17 cellular contexts compared by ENCODE assay signal in genomic region chrX:134004038-134004437, GRCh38. TPM values are rescaled to one million over a fixed set of nuclear protein-coding genes. Genes with fewer than 3 reads are reported as not detected.
DNase-seq lines count a peak whose midpoint lies in the region; TF ChIP-seq lines count a peak whose summit lies in the region.
"Had no signal": no experiment of that assay in that cellular context is flagged by ENCODE, and none has a peak within 500 bp of the region (broad histone marks: within the 10 kb centered on the region; RNA-seq: fewer than 3 reads in every experiment).

No MANE protein-coding gene starts in this region.

- H3K36me3 Mint-ChIP-seq in nephron (ENCODE audit: low read depth) (no peaks in the 10 kb centered on the region), endothelial cell (ENCODE audit: low read depth, unreplicated experiment) (no peaks in the 10 kb centered on the region)
- H3K36me3 Mint-ChIP-seq: naive thymus-derived CD8-positive, alpha-beta T cell had no signal

- DNase-seq in DMS53 treated with DMSO at 0.1 percent for 48 hours (lab: John Stamatoyannopoulos, UW; ENCODE audit: unreplicated experiment) (peak; percentile 5), amniotic epithelial cell (ENCODE audit: low read depth) (peak; percentile 47), fibroblast of gingiva (ENCODE audit: low read depth) (peak; percentile 4), endothelial cell (ENCODE audit: low spot score) (no peak), HT-29 (ENCODE audit: low spot score) (no peak), KG1 (lab: John Stamatoyannopoulos, UW) (no peak), ACHN (no peak)
- DNase-seq: activated CD8-positive, alpha-beta T cell treated with anti-CD3 and anti-CD28 coated beads for 36 hours; activated effector memory CD4-positive, alpha-beta T cell treated with anti-CD3 and anti-CD28 coated beads, Interleukin-2, amount 50 U/mL, for 16 hours; GDM1; hippocampal formation; naive thymus-derived CD8-positive, alpha-beta T cell; right cardiac atrium; stimulated activated CD4-positive, alpha-beta T cell treated with anti-CD3 and anti-CD28 coated beads, Interleukin-2, amount 100 ng/mL, for 24 hours; tibial artery had no signal

- H3K4me1 Mint-ChIP-seq in nephron (peaks cover 46% of the 10 kb centered on the region), endothelial cell (ENCODE audit: unreplicated experiment) (peaks cover 15% of the 10 kb centered on the region)
- H3K4me1 Mint-ChIP-seq: naive thymus-derived CD8-positive, alpha-beta T cell had no signal

- H3K9me3 Mint-ChIP-seq in nephron, result no peaks in the 10 kb centered on the region
- H3K9me3 Mint-ChIP-seq in endothelial cell (ENCODE audit: unreplicated experiment), result no peaks in the 10 kb centered on the region
- H3K9me3 Mint-ChIP-seq: activated CD8-positive, alpha-beta T cell treated with anti-CD3 and anti-CD28 coated beads for 36 hours; naive thymus-derived CD8-positive, alpha-beta T cell had no signal

- in situ Hi-C loops in ACHN (cut with HindIII; ENCODE audit: low pct_ligation_motif_present, low pct_unique_long_range_greater_than_20kb, low sequenced_read_pairs), result no loop called here

- H3K27me3 Mint-ChIP-seq in nephron (ENCODE audit: low read depth) (peaks cover 3% of the 10 kb centered on the region), endothelial cell (ENCODE audit: unreplicated experiment) (no peaks in the 10 kb centered on the region)
- H3K27me3 Mint-ChIP-seq: activated CD8-positive, alpha-beta T cell treated with anti-CD3 and anti-CD28 coated beads for 36 hours had no signal

- TF ChIP-seq CTCF in nephron (IDR thresholded peaks at IDR 0.05; ENCODE audit: unreplicated experiment in 3 of 3) (no peak), endothelial cell (IDR thresholded peaks at IDR 0.05; ENCODE audit: unreplicated experiment) (no peak)

- H3K27ac Mint-ChIP-seq in nephron (peak overlapping the region; percentile 86 to 94 (median 94)), endothelial cell (ENCODE audit: unreplicated experiment) (no peak overlapping the region)
- H3K27ac Mint-ChIP-seq: activated CD8-positive, alpha-beta T cell treated with anti-CD3 and anti-CD28 coated beads for 36 hours; naive thymus-derived CD8-positive, alpha-beta T cell had no signal

- H3K4me3 Mint-ChIP-seq in nephron (peak overlapping the region in 1 of 3 experiments; percentile 31), endothelial cell (ENCODE audit: unreplicated experiment) (no peak overlapping the region)
- H3K4me3 Mint-ChIP-seq: activated CD8-positive, alpha-beta T cell treated with anti-CD3 and anti-CD28 coated beads for 36 hours; naive thymus-derived CD8-positive, alpha-beta T cell had no signal

RNA-seq across cellular contexts. Expression of gene GPC3, which starts 18.6 kb away (rescaled TPM):
- 4.7 TPM for total RNA-seq in endothelial cell (ENCODE audit: unreplicated experiment)
- 0.16 and 1.3 TPM in 2 replicates for total RNA-seq in HT-29 (2014; rRNA removed; shearing (Covaris generic))
- total RNA-seq: naive thymus-derived CD8-positive, alpha-beta T cell; NCI-H460 had no signal

Comparison
In these comparisons a context has a peak if more than half of its experiments do, and no peak if none do; other contexts are left out.
1. DNase-seq: peak in DMS53 treated with DMSO at 0.1 percent for 48 hours (single experiment), amniotic epithelial cell (single experiment) and fibroblast of gingiva (single experiment); none in endothelial cell (single experiment), HT-29 (single experiment), KG1 (single experiment) and ACHN (single experiment).